8 cellular contexts compared by ENCODE assay signal in the genomic region with DNA sequence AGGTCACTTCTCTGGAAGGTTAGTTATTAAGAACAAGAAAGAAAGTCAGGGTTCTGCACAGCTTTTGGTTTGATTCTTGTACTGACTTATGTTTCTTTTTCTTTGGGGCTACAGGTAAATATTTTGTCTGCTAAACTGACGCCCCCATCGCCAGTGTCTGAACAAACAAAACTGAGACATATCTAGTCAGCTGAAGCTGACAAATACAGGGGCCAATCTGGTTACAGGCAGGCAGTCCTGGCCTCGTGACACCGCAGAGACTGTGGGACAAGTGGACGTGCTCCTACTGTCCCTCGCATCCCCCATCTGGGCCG. TPM values are rescaled to one million over a fixed set of nuclear protein-coding genes. Genes with fewer than 3 reads are reported as not detected.
A peak's percentile ranks its signal among the peaks of the same experiment; 100 is the strongest.
DNase-seq lines count a peak whose midpoint lies in the region; ATAC-seq and TF ChIP-seq lines count a peak whose summit lies in the region.

No MANE protein-coding gene starts in this region.

- H3K4me3 ChIP-seq in AG09309 (ENCODE audit: control insufficient read depth, low read depth, low read length) = peak overlapping the region; percentile 91
- H3K4me3 ChIP-seq in naive thymus-derived CD4-positive, alpha-beta T cell (ENCODE audit: low read length) = peak overlapping the region; percentile 79

- H3K4me1 Mint-ChIP-seq in dendritic cell treated with granulocyte-macrophage colony-stimulating factor and Interleukin-4, amounts not matched to agents 40 ng/mL and 50 ng/mL, for 4 days (ENCODE audit: low read depth) = peaks cover 25% of the 10 kb centered on the region
- H3K4me1 Mint-ChIP-seq in naive thymus-derived CD4-positive, alpha-beta T cell = peaks cover 13 to 48% (median 33%) of the 10 kb centered on the region in 7 donors

- no peak for TF ChIP-seq CTCF in AG09309 (IDR thresholded peaks at IDR 0.05; ENCODE audit: control insufficient read depth, insufficient read depth, low read depth, low read length, missing control alignments)

- POLR2A ChIA-PET in naive thymus-derived CD4-positive, alpha-beta T cell (lab: Charles Lee) = interaction anchor here (0.8 to 4.9 kb wide), 10 partner anchors 9 to 1510 kb away, joined by 3 to 37 read pairs (median 4); a partner anchor contains a TSS

- intact Hi-C loops in dendritic cell treated with granulocyte-macrophage colony-stimulating factor and Interleukin-4, amounts not matched to agents 40 ng/mL and 50 ng/mL, for 4 days (cut with micrococcal nuclease) = loop anchor here (2.0 to 5.0 kb wide), 2 partner anchors 72 to 145 kb away; a partner anchor contains a TSS
- intact Hi-C loops in naive thymus-derived CD4-positive, alpha-beta T cell (cut with micrococcal nuclease) = loop anchor here (2.0 to 10.0 kb wide), 6 partner anchors 126 to 1562 kb away; a partner anchor contains a TSS

- no peaks in the 10 kb centered on the region for H3K27me3 ChIP-seq in naive thymus-derived CD4-positive, alpha-beta T cell (ENCODE audit: control insufficient read depth in 2 of 2, insufficient read depth in 2 of 2, low read length in 2 of 2)

- H3K4me1 ChIP-seq in naive thymus-derived CD4-positive, alpha-beta T cell (ENCODE audit: control insufficient read depth in 2 of 2, insufficient read depth in 2 of 2, low read length in 2 of 2) = peaks cover 9 to 13% of the 10 kb centered on the region in 2 donors

- H3K36me3 ChIP-seq in KOPT-K1 (ENCODE audit: insufficient read depth, low read length) = no peaks in the 10 kb centered on the region
- no peaks in the 10 kb centered on the region for H3K36me3 ChIP-seq in naive thymus-derived CD4-positive, alpha-beta T cell (ENCODE audit: control insufficient read depth in 2 of 3, insufficient read depth in 3 of 3, low read length in 3 of 3)

- peaks cover 2% of the 10 kb centered on the region for H3K27me3 Mint-ChIP-seq in dendritic cell treated with granulocyte-macrophage colony-stimulating factor and Interleukin-4, amounts not matched to agents 40 ng/mL and 50 ng/mL, for 4 days
- no peaks in the 10 kb centered on the region for H3K27me3 Mint-ChIP-seq in naive thymus-derived CD4-positive, alpha-beta T cell

- peak overlapping the region; percentile 58 for H3K27ac ChIP-seq in KOPT-K1 (ENCODE audit: low read depth, low read length, poor library complexity, severe bottlenecking)
- H3K27ac ChIP-seq in naive thymus-derived CD4-positive, alpha-beta T cell (ENCODE audit: low read depth, low read length) = peak overlapping the region; percentile 94

- no peak for DNase-seq in AG09309 (ENCODE audit: low read depth)
- DNase-seq in naive thymus-derived CD4-positive, alpha-beta T cell = no peak
- no peak for DNase-seq in germinal center (ENCODE audit: low spot score)
- DNase-seq in glomerular visceral epithelial cell (ENCODE audit: extremely low spot score) = no peak
- DNase-seq in NOMO-1 treated with DMSO at 0.1 percent for 48 hours (lab: John Stamatoyannopoulos, UW; ENCODE audit: unreplicated experiment) = no peak

- H3K4me3 Mint-ChIP-seq in dendritic cell treated with granulocyte-macrophage colony-stimulating factor and Interleukin-4, amounts not matched to agents 40 ng/mL and 50 ng/mL, for 4 days = peak overlapping the region; percentile 98
- peak overlapping the region; percentile 88 to 99 (median 94) for H3K4me3 Mint-ChIP-seq in naive thymus-derived CD4-positive, alpha-beta T cell

- peaks cover 42% of the 10 kb centered on the region for H3K36me3 Mint-ChIP-seq in dendritic cell treated with granulocyte-macrophage colony-stimulating factor and Interleukin-4, amounts not matched to agents 40 ng/mL and 50 ng/mL, for 4 days (ENCODE audit: low read depth)
- H3K36me3 Mint-ChIP-seq in naive thymus-derived CD4-positive, alpha-beta T cell = peaks cover 0 to 8% (median 2%) of the 10 kb centered on the region in 5 donors

- no peaks in the 10 kb centered on the region for H3K9me3 ChIP-seq in KOPT-K1 (ENCODE audit: insufficient read depth, low read length, poor library complexity, severe bottlenecking)
- H3K9me3 ChIP-seq in naive thymus-derived CD4-positive, alpha-beta T cell (ENCODE audit: control insufficient read depth in 2 of 3, low read length in 3 of 3) = no peaks in the 10 kb centered on the region

- peak overlapping the region; percentile 96 for H3K27ac Mint-ChIP-seq in dendritic cell treated with granulocyte-macrophage colony-stimulating factor and Interleukin-4, amounts not matched to agents 40 ng/mL and 50 ng/mL, for 4 days
- peak overlapping the region; percentile 96 to 100 (median 98) for H3K27ac Mint-ChIP-seq in naive thymus-derived CD4-positive, alpha-beta T cell

- no peak for ATAC-seq in naive thymus-derived CD4-positive, alpha-beta T cell
- ATAC-seq in GM21367 (IDR thresholded peaks at IDR 0.05; ENCODE audit: unreplicated experiment) = no peak

- H3K9me3 Mint-ChIP-seq in dendritic cell treated with granulocyte-macrophage colony-stimulating factor and Interleukin-4, amounts not matched to agents 40 ng/mL and 50 ng/mL, for 4 days = no peaks in the 10 kb centered on the region
- peaks cover 0 to 4% (median 0%) of the 10 kb centered on the region in 11 donors for H3K9me3 Mint-ChIP-seq in naive thymus-derived CD4-positive, alpha-beta T cell

- CTCF ChIA-PET in naive thymus-derived CD4-positive, alpha-beta T cell (lab: Charles Lee) = no interaction called here

RNA-seq across cellular contexts. Expression of a gene that starts 4.6 kb away (rescaled TPM):
- total RNA-seq in naive thymus-derived CD4-positive, alpha-beta T cell = 1,000 to 10,000 TPM; 2,135 to 3,746 (median 3,320) TPM
- 1,000 to 10,000 TPM; 1,689 to 2,002 TPM for polyA plus RNA-seq in naive thymus-derived CD4-positive, alpha-beta T cell

RNA-seq across cellular contexts. Expression of a gene that starts 24.4 kb away (rescaled TPM):
- 10 to 100 TPM in 3 of 5 experiments, 1 to 10 TPM in 2; 5.0 to 13.9 (median 12.3) TPM for total RNA-seq in naive thymus-derived CD4-positive, alpha-beta T cell
- 1 to 10 TPM; 2.9 to 3.2 TPM for polyA plus RNA-seq in naive thymus-derived CD4-positive, alpha-beta T cell

RNA-seq across cellular contexts. Expression of a gene that starts 53.3 kb away (rescaled TPM):
- total RNA-seq in naive thymus-derived CD4-positive, alpha-beta T cell = 1 to 10 TPM; 1.3 to 6.4 (median 3.3) TPM
- 1 to 10 TPM; 3.6 to 3.8 TPM for polyA plus RNA-seq in naive thymus-derived CD4-positive, alpha-beta T cell
